In the genomic region with DNA sequence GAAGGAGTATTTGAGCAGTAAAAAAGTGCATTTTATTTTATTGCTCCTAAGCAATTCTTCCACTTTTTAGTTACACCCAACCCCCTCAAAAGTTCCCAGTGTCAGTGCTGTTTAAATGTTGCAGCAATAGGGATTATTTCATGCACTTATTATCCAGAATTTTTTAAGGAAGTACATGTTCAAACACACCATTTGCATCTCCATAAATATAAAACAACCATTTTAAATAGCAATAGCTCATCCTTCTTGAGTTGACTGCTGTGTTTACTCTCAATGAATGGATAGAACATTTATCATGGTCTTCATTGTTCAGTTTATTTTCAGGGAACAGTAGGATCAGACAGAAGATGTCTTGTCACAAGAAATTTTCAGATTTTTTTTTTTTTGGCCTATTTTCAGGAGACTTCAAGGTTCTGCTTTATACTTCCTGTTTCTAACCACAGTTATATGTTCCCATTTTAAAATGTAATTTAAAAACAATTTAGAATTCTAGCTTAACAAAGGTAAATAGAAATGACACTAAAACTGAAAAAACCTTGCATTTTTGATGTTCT, we compare ENCODE assay signal across 19 cellular contexts.
DNase-seq lines count a peak whose midpoint lies in the region; ATAC-seq and TF ChIP-seq lines count a peak whose summit lies in the region.
"Had no signal": no experiment of that assay in that cellular context is flagged by ENCODE, and none has a peak within 500 bp of the region (broad histone marks: within the 10 kb centered on the region; RNA-seq: fewer than 3 reads in every experiment).

No MANE protein-coding gene starts in this region.

- peak overlapping the region; percentile 55 for H3K4me3 ChIP-seq in CD4-positive, CD25-positive, alpha-beta regulatory T cell (ENCODE audit: low read depth, low read length)
- no peak overlapping the region for H3K4me3 ChIP-seq in left lung
- H3K4me3 ChIP-seq: HAP-1 had no signal

- ATAC-seq in CD4-positive, CD25-positive, alpha-beta regulatory T cell (ENCODE audit: low read depth in 2 of 2), result no peak
- ATAC-seq in left lung (peak; percentile 36), GM19463 (IDR thresholded peaks at IDR 0.05; ENCODE audit: unreplicated experiment) (no peak)
- ATAC-seq: activated CD8-positive, alpha-beta T cell treated with anti-CD3 and anti-CD28 coated beads, Interleukin-2, amount 10 ng/mL, durations not matched to agents 7 days and 5 days had no signal

- peak overlapping the region in 3 of 4 donors; percentile 68 to 81 (median 74) for H3K4me3 Mint-ChIP-seq in CD4-positive, CD25-positive, alpha-beta regulatory T cell
- H3K4me3 Mint-ChIP-seq in nephron progenitor cell, result no peak overlapping the region
- H3K4me3 Mint-ChIP-seq: activated CD8-positive, alpha-beta T cell treated with anti-CD3 and anti-CD28 coated beads, Interleukin-2, amount 10 ng/mL, durations not matched to agents 7 days and 5 days had no signal

- peak overlapping the region; percentile 39 for H3K27ac ChIP-seq in CD4-positive, CD25-positive, alpha-beta regulatory T cell (ENCODE audit: insufficient read depth, low read length, poor library complexity, severe bottlenecking)
- H3K27ac ChIP-seq in left lung, result peak overlapping the region in 1 of 2 donors; percentile 75
- H3K27ac ChIP-seq: brain microvascular endothelial cell, RWPE1 had no signal

- no peaks in the 10 kb centered on the region for H3K9me3 ChIP-seq in CD4-positive, CD25-positive, alpha-beta regulatory T cell (ENCODE audit: control insufficient read depth in 2 of 2, low read length in 2 of 2)
- H3K9me3 ChIP-seq in left lung, result no peaks in the 10 kb centered on the region
- H3K9me3 ChIP-seq: HAP-1 had no signal

- no peaks in the 10 kb centered on the region for H3K27me3 ChIP-seq in CD4-positive, CD25-positive, alpha-beta regulatory T cell (ENCODE audit: control insufficient read depth, insufficient read depth, low read length)
- no peaks in the 10 kb centered on the region for H3K27me3 ChIP-seq in left lung
- H3K27me3 ChIP-seq: brain microvascular endothelial cell had no signal

- H3K36me3 Mint-ChIP-seq in CD4-positive, CD25-positive, alpha-beta regulatory T cell, result no peaks in the 10 kb centered on the region
- H3K36me3 Mint-ChIP-seq in nephron progenitor cell (ENCODE audit: low read depth), result no peaks in the 10 kb centered on the region

- peak overlapping the region; percentile 80 to 86 (median 86) for H3K27ac Mint-ChIP-seq in CD4-positive, CD25-positive, alpha-beta regulatory T cell
- H3K27ac Mint-ChIP-seq in nephron progenitor cell, result no peak overlapping the region
- H3K27ac Mint-ChIP-seq: activated CD8-positive, alpha-beta T cell treated with anti-CD3 and anti-CD28 coated beads, Interleukin-2, amount 10 ng/mL, durations not matched to agents 7 days and 5 days had no signal

- no peak for DNase-seq in CD4-positive, CD25-positive, alpha-beta regulatory T cell
- DNase-seq in KBM-7 (peak; percentile 73), SKM-1 (lab: John Stamatoyannopoulos, UW; ENCODE audit: unreplicated experiment) (peak; percentile 62), left lung (no peak), nephron progenitor cell (no peak), amygdala (lab: John Stamatoyannopoulos, UW) (no peak), OCI-M2 (lab: John Stamatoyannopoulos, UW; ENCODE audit: unreplicated experiment) (no peak)
- DNase-seq: activated CD8-positive, alpha-beta T cell treated with anti-CD3 and anti-CD28 coated beads, Interleukin-2, amount 10 ng/mL, durations not matched to agents 7 days and 5 days; activated gamma-delta T cell; brain microvascular endothelial cell; hippocampal formation; IMR-90; kidney glomerular epithelial cell; NCI-H146; NCI-H446 treated with DMSO at 0.1 percent for 48 hours; T1000 had no signal

- TF ChIP-seq CTCF in left lung (IDR thresholded peaks at IDR 0.05) (no peak), nephron progenitor cell (IDR thresholded peaks at IDR 0.05) (no peak)

- intact Hi-C loops in left lung (cut with DNase I), result no loop called here

- H3K27me3 Mint-ChIP-seq in CD4-positive, CD25-positive, alpha-beta regulatory T cell, result peaks cover 4% of the 10 kb centered on the region
- no peaks in the 10 kb centered on the region for H3K27me3 Mint-ChIP-seq in nephron progenitor cell (ENCODE audit: low read depth, poor library complexity)

- peaks cover 17 to 68% (median 29%) of the 10 kb centered on the region in 4 donors for H3K4me1 Mint-ChIP-seq in CD4-positive, CD25-positive, alpha-beta regulatory T cell
- H3K4me1 Mint-ChIP-seq in nephron progenitor cell, result no peaks in the 10 kb centered on the region

- peaks cover 36% of the 10 kb centered on the region for H3K4me1 ChIP-seq in CD4-positive, CD25-positive, alpha-beta regulatory T cell (ENCODE audit: control insufficient read depth, insufficient read depth, low read length, poor library complexity, severe bottlenecking)
- peaks cover 0 to 2% of the 10 kb centered on the region in 2 donors for H3K4me1 ChIP-seq in left lung

- peaks cover 0 to 2% (median 0%) of the 10 kb centered on the region in 7 donors for H3K9me3 Mint-ChIP-seq in CD4-positive, CD25-positive, alpha-beta regulatory T cell
- no peaks in the 10 kb centered on the region for H3K9me3 Mint-ChIP-seq in nephron progenitor cell

- in situ Hi-C loops in KBM-7 (cut with MboI; ENCODE audit: low pct_unique_long_range_greater_than_20kb, low sequenced_read_pairs), result no loop called here

- no peaks in the 10 kb centered on the region for H3K36me3 ChIP-seq in CD4-positive, CD25-positive, alpha-beta regulatory T cell (ENCODE audit: control insufficient read depth, insufficient read depth, low read length)
- H3K36me3 ChIP-seq in left lung, result no peaks in the 10 kb centered on the region
- H3K36me3 ChIP-seq: brain microvascular endothelial cell, HAP-1 had no signal

Comparison
In these comparisons a context has a peak if more than half of its experiments do, and no peak if none do; other contexts are left out.
1. DNase-seq: peak in KBM-7 (single experiment) and SKM-1 (single experiment); none in CD4-positive, CD25-positive, alpha-beta regulatory T cell (0 of 3), left lung (0 of 2), nephron progenitor cell (single experiment), amygdala (0 of 56) and OCI-M2 (single experiment).